In the genomic region with DNA sequence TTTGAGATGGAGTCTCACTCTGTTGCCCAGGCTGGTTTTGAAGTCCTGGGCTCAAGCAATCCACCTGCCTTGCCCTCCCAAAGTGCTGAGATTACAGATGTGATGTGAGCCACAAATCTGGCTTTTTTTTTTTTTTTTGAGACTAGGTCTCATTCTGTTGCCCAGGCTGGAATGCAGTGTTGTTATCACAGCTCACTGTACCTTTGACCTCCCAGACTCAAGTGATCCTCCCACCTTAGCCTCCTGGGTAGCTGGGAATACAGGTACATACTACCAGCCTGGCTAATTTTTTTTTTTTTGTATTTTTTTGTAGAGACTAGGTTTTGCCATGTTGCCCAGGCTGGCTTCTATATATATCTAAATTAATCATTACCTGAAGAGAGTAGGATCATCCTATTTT, we compare ENCODE assay signal across 8 cellular contexts.
"Had no signal": no experiment of that assay in that cellular context is flagged by ENCODE, and none has a peak within 500 bp of the region (broad histone marks: within the 10 kb centered on the region; RNA-seq: fewer than 3 reads in every experiment).

No MANE protein-coding gene starts in this region.

- ATAC-seq: GM12878 had no signal

- H3K4me3 ChIP-seq: GM12878 had no signal

- DNase-seq: GDM1, GF-D8 had no signal

- FAIRE-seq: G401.6, GM12878, GM12891, GM12892, GM18507, GM19239 had no signal
